ENCODE assay signal across 12 cellular contexts in the genomic region with DNA sequence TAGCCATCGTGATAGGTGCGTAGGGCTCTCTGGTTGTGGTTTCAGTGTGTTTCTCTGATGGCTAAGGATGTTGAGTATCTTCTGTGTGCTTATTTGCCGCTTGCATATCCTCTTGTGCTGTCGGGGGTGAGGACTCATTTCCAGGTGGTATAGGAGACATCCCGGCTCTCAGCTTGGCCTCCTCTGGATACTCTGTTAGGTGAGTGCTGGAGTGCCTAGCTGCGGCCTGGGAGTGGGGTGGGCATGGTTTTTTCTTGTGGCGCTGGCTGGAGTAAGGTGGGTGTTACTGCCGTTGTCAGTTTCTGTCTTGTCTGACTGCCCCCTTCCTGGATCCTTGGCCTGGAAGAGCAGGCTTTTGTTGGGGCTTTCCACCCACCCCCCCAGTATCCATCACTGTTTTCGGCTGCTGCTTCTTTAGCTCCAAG.
DNase-seq lines count a peak whose midpoint lies in the region; ATAC-seq and TF ChIP-seq lines count a peak whose summit lies in the region.
"Had no signal": no experiment of that assay in that cellular context is flagged by ENCODE, and none has a peak within 500 bp of the region (broad histone marks: within the 10 kb centered on the region; RNA-seq: fewer than 3 reads in every experiment).

No MANE protein-coding gene starts in this region.

- H3K36me3 ChIP-seq in transverse colon (no peaks in the 10 kb centered on the region), gastroesophageal sphincter (no peaks in the 10 kb centered on the region)
- H3K36me3 ChIP-seq: thoracic aorta had no signal

- H3K27ac ChIP-seq in transverse colon (peak overlapping the region; percentile 84 to 88 (median 87)), gastroesophageal sphincter (no peak overlapping the region)
- H3K27ac ChIP-seq: neutrophil had no signal

- in situ Hi-C loops in transverse colon (cut with MboI; ENCODE audit: low pct_ligation_motif_present in 1 of 4, low pct_unique_long_range_greater_than_20kb in 1 of 4, low sequenced_read_pairs in 3 of 4) = no loop called here

- TF ChIP-seq EP300 in transverse colon (IDR thresholded peaks at IDR 0.05; ENCODE audit: low read depth) (no peak), gastroesophageal sphincter (IDR thresholded peaks at IDR 0.05) (no peak)

- H3K27me3 Mint-ChIP-seq in activated naive CD4-positive, alpha-beta T cell treated with anti-CD3 and anti-CD28 coated beads, Interleukin-2, amount 50 U/mL, for 24 hours = no peaks in the 10 kb centered on the region
- no peaks in the 10 kb centered on the region for H3K27me3 Mint-ChIP-seq in activated CD8-positive, alpha-beta memory T cell treated with anti-CD3 and anti-CD28 coated beads, Interleukin-2, amount 10 ng/mL, durations not matched to agents 7 days and 5 days
- no peaks in the 10 kb centered on the region for H3K27me3 Mint-ChIP-seq in memory B cell

- peak overlapping the region; percentile 59 for H3K27ac Mint-ChIP-seq in activated naive CD4-positive, alpha-beta T cell treated with anti-CD3 and anti-CD28 coated beads, Interleukin-2, amount 50 U/mL, for 24 hours
- peak overlapping the region; percentile 27 for H3K27ac Mint-ChIP-seq in activated CD8-positive, alpha-beta memory T cell treated with anti-CD3 and anti-CD28 coated beads, Interleukin-2, amount 10 ng/mL, durations not matched to agents 7 days and 5 days
- H3K27ac Mint-ChIP-seq in memory B cell = peak overlapping the region; percentile 92

- intact Hi-C loops in transverse colon (cut with DNase I; ENCODE audit: low total_unique reads) = no loop called here

- peaks cover 5% of the 10 kb centered on the region for H3K9me3 Mint-ChIP-seq in activated naive CD4-positive, alpha-beta T cell treated with anti-CD3 and anti-CD28 coated beads, Interleukin-2, amount 50 U/mL, for 24 hours
- H3K9me3 Mint-ChIP-seq in activated CD8-positive, alpha-beta memory T cell treated with anti-CD3 and anti-CD28 coated beads, Interleukin-2, amount 10 ng/mL, durations not matched to agents 7 days and 5 days (ENCODE audit: low read depth) = peaks cover 6% of the 10 kb centered on the region
- H3K9me3 Mint-ChIP-seq in memory B cell = no peaks in the 10 kb centered on the region

- 77% methylated on average over 9 of the region's 9 CpGs; no CpG with 5 or more reads in 1 of the 2 donors for WGBS in transverse colon (ENCODE audit: low coverage in 1 of 2), 2 donors
- WGBS in gastroesophageal sphincter (ENCODE audit: low coverage in 1 of 2), 2 donors = 94 to 96% methylated on average over 3 to 4 of the region's 9 CpGs

- no peaks in the 10 kb centered on the region for H3K9me3 ChIP-seq in transverse colon
- no peaks in the 10 kb centered on the region for H3K9me3 ChIP-seq in gastroesophageal sphincter
- H3K9me3 ChIP-seq: neutrophil, thoracic aorta had no signal

- TF ChIP-seq POLR2A in transverse colon (IDR thresholded peaks at IDR 0.05) (no peak), gastroesophageal sphincter (IDR thresholded peaks at IDR 0.05) (no peak)

- no peak for ATAC-seq in activated CD8-positive, alpha-beta memory T cell treated with anti-CD3 and anti-CD28 coated beads, Interleukin-2, amount 10 ng/mL, durations not matched to agents 7 days and 5 days
- ATAC-seq in memory B cell (ENCODE audit: low read depth) (no peak), HG02840 (IDR thresholded peaks at IDR 0.05; ENCODE audit: low FRiP score, unreplicated experiment) (no peak), gastroesophageal sphincter (no peak)

- CTCF ChIA-PET in activated CD8-positive, alpha-beta memory T cell treated with anti-CD3 and anti-CD28 coated beads, Interleukin-2, amount 10 ng/mL, durations not matched to agents 7 days and 5 days (lab: Charles Lee) = interaction anchor here (14.8 kb wide), 1 partner anchor 19 kb away, joined by 145 read pairs; no protein-coding TSS in a partner anchor

- TF ChIP-seq CTCF in transverse colon (IDR thresholded peaks at IDR 0.05) (no peak), gastroesophageal sphincter (IDR thresholded peaks at IDR 0.05) (no peak)

- peak overlapping the region; percentile 39 for H3K4me3 Mint-ChIP-seq in activated naive CD4-positive, alpha-beta T cell treated with anti-CD3 and anti-CD28 coated beads, Interleukin-2, amount 50 U/mL, for 24 hours
- H3K4me3 Mint-ChIP-seq in activated CD8-positive, alpha-beta memory T cell treated with anti-CD3 and anti-CD28 coated beads, Interleukin-2, amount 10 ng/mL, durations not matched to agents 7 days and 5 days = no peak overlapping the region
- peak overlapping the region; percentile 29 for H3K4me3 Mint-ChIP-seq in memory B cell

- no peak overlapping the region for H3K4me3 ChIP-seq in transverse colon
- H3K4me3 ChIP-seq in gastroesophageal sphincter = no peak overlapping the region
- H3K4me3 ChIP-seq: thoracic aorta had no signal

- H3K36me3 Mint-ChIP-seq in activated naive CD4-positive, alpha-beta T cell treated with anti-CD3 and anti-CD28 coated beads, Interleukin-2, amount 50 U/mL, for 24 hours = peaks cover 16% of the 10 kb centered on the region
- H3K36me3 Mint-ChIP-seq in activated CD8-positive, alpha-beta memory T cell treated with anti-CD3 and anti-CD28 coated beads, Interleukin-2, amount 10 ng/mL, durations not matched to agents 7 days and 5 days = peaks cover 43% of the 10 kb centered on the region
- H3K36me3 Mint-ChIP-seq in memory B cell = peaks cover 18% of the 10 kb centered on the region

- peaks cover 34 to 73% (median 52%) of the 10 kb centered on the region in 4 donors for H3K4me1 ChIP-seq in transverse colon
- peaks cover 0 to 34% (median 19%) of the 10 kb centered on the region in 3 donors for H3K4me1 ChIP-seq in gastroesophageal sphincter

- peaks cover 96% of the 10 kb centered on the region for H3K4me1 Mint-ChIP-seq in activated naive CD4-positive, alpha-beta T cell treated with anti-CD3 and anti-CD28 coated beads, Interleukin-2, amount 50 U/mL, for 24 hours
- peaks cover 67% of the 10 kb centered on the region for H3K4me1 Mint-ChIP-seq in activated CD8-positive, alpha-beta memory T cell treated with anti-CD3 and anti-CD28 coated beads, Interleukin-2, amount 10 ng/mL, durations not matched to agents 7 days and 5 days
- H3K4me1 Mint-ChIP-seq in memory B cell = peaks cover 71% of the 10 kb centered on the region

- H3K27me3 ChIP-seq in transverse colon (no peaks in the 10 kb centered on the region), gastroesophageal sphincter (no peaks in the 10 kb centered on the region)
- H3K27me3 ChIP-seq: neutrophil had no signal

- DNase-seq in activated naive CD4-positive, alpha-beta T cell treated with anti-CD3 and anti-CD28 coated beads, Interleukin-2, amount 50 U/mL, for 16 hours = no peak
- DNase-seq in activated CD8-positive, alpha-beta memory T cell treated with anti-CD3 and anti-CD28 coated beads, Interleukin-2, amount 10 ng/mL, durations not matched to agents 7 days and 5 days = peak; percentile 38
- no peak for DNase-seq in memory B cell (ENCODE audit: low spot score in 2 of 2)
- no peak for DNase-seq in transverse colon
- DNase-seq in NCI-H2107 (lab: John Stamatoyannopoulos, UW) = no peak
- DNase-seq: DMS53, NCI-H226 had no signal

Comparison
In these comparisons a context has a peak if more than half of its experiments do, and no peak if none do; other contexts are left out.
1. H3K27ac Mint-ChIP-seq: peak in every context shown above with its lines; median percentile 92 in memory B cell; 59 in activated naive CD4-positive, alpha-beta T cell treated with anti-CD3 and anti-CD28 coated beads, Interleukin-2, amount 50 U/mL, for 24 hours; 27 in activated CD8-positive, alpha-beta memory T cell treated with anti-CD3 and anti-CD28 coated beads, Interleukin-2, amount 10 ng/mL, durations not matched to agents 7 days and 5 days.
2. H3K27ac ChIP-seq: peak in transverse colon (4 of 4); none in gastroesophageal sphincter (0 of 4).